17 cellular contexts compared by ENCODE assay signal in genomic region chr12:89421093-89421835, GRCh38.
DNase-seq lines count a peak whose midpoint lies in the region; ATAC-seq, FAIRE-seq and TF ChIP-seq lines count a peak whose summit lies in the region.
"Had no signal": no experiment of that assay in that cellular context is flagged by ENCODE, and none has a peak within 500 bp of the region (broad histone marks: within the 10 kb centered on the region; RNA-seq: fewer than 3 reads in every experiment).

No MANE protein-coding gene starts in this region.

- no peak for FAIRE-seq in D721Med (lab: Jason Lieb, UNC)
- FAIRE-seq: bronchial epithelial cell had no signal

- H3K27ac Mint-ChIP-seq in type B pancreatic cell, result no peak overlapping the region
- no peak overlapping the region for H3K27ac Mint-ChIP-seq in activated naive CD4-positive, alpha-beta T cell treated with anti-CD3 and anti-CD28 coated beads, Interleukin-2, amount 10 ng/mL, durations not matched to agents 7 days and 5 days
- H3K27ac Mint-ChIP-seq: activated naive CD8-positive, alpha-beta T cell treated with anti-CD3 and anti-CD28 coated beads, Interleukin-2, amount 10 ng/mL, durations not matched to agents 7 days and 5 days had no signal

- H3K9me3 ChIP-seq in left ventricle myocardium inferior (replicated peaks), result no peaks in the 10 kb centered on the region
- H3K9me3 ChIP-seq in Panc1 (ENCODE audit: control insufficient read depth, insufficient read depth, low read depth, low read length), result no peaks in the 10 kb centered on the region
- H3K9me3 ChIP-seq: left lung had no signal

- H3K9me3 Mint-ChIP-seq in type B pancreatic cell, result no peaks in the 10 kb centered on the region
- H3K9me3 Mint-ChIP-seq in activated naive CD4-positive, alpha-beta T cell treated with anti-CD3 and anti-CD28 coated beads, Interleukin-2, amount 10 ng/mL, durations not matched to agents 7 days and 5 days, result no peaks in the 10 kb centered on the region
- H3K9me3 Mint-ChIP-seq: activated naive CD8-positive, alpha-beta T cell treated with anti-CD3 and anti-CD28 coated beads, Interleukin-2, amount 10 ng/mL, durations not matched to agents 7 days and 5 days had no signal

- CTCF ChIA-PET in Panc1 (lab: Charles Lee), result no interaction called here
- CTCF ChIA-PET in activated naive CD4-positive, alpha-beta T cell treated with anti-CD3 and anti-CD28 coated beads, Interleukin-2, amount 10 ng/mL, durations not matched to agents 7 days and 5 days (lab: Charles Lee), result no interaction called here

- in situ Hi-C loops in Panc1 (cut with HindIII; ENCODE audit: low pct_unique_long_range_greater_than_20kb, low sequenced_read_pairs), result no loop called here

- no peaks in the 10 kb centered on the region for H3K27me3 Mint-ChIP-seq in type B pancreatic cell
- H3K27me3 Mint-ChIP-seq in activated naive CD4-positive, alpha-beta T cell treated with anti-CD3 and anti-CD28 coated beads, Interleukin-2, amount 10 ng/mL, durations not matched to agents 7 days and 5 days, result no peaks in the 10 kb centered on the region
- H3K27me3 Mint-ChIP-seq: activated naive CD8-positive, alpha-beta T cell treated with anti-CD3 and anti-CD28 coated beads, Interleukin-2, amount 10 ng/mL, durations not matched to agents 7 days and 5 days; naive thymus-derived CD4-positive, alpha-beta T cell had no signal

- no peak overlapping the region for H3K4me3 Mint-ChIP-seq in type B pancreatic cell
- H3K4me3 Mint-ChIP-seq in activated naive CD4-positive, alpha-beta T cell treated with anti-CD3 and anti-CD28 coated beads, Interleukin-2, amount 10 ng/mL, durations not matched to agents 7 days and 5 days, result no peak overlapping the region
- H3K4me3 Mint-ChIP-seq: activated naive CD8-positive, alpha-beta T cell treated with anti-CD3 and anti-CD28 coated beads, Interleukin-2, amount 10 ng/mL, durations not matched to agents 7 days and 5 days; naive thymus-derived CD4-positive, alpha-beta T cell had no signal

- DNase-seq in left ventricle myocardium inferior (no peak), left ventricle myocardium superior (no peak), Panc1 (ENCODE audit: low read depth, low spot score) (no peak), kidney epithelial cell (ENCODE audit: low read depth) (no peak), type B pancreatic cell (ENCODE audit: extremely low spot score, unreplicated experiment) (no peak), D721Med (ENCODE audit: insufficient read length, low spot score) (no peak)
- no peak for DNase-seq in activated naive CD4-positive, alpha-beta T cell treated with anti-CD3 and anti-CD28 coated beads, Interleukin-2, amount 10 ng/mL, durations not matched to agents 7 days and 5 days
- DNase-seq: activated CD4-positive, alpha-beta T cell treated with anti-CD3 and anti-CD28 coated beads for 4 hours; activated naive CD8-positive, alpha-beta T cell treated with anti-CD3 and anti-CD28 coated beads, Interleukin-2, amount 10 ng/mL, durations not matched to agents 7 days and 5 days; effector CD8-positive, alpha-beta T cell; left lung; naive thymus-derived CD4-positive, alpha-beta T cell; NCI-H1930; NCI-H774; T-helper 2 cell had no signal

- H3K36me3 Mint-ChIP-seq in type B pancreatic cell, result peaks cover 10% of the 10 kb centered on the region
- H3K36me3 Mint-ChIP-seq in activated naive CD4-positive, alpha-beta T cell treated with anti-CD3 and anti-CD28 coated beads, Interleukin-2, amount 10 ng/mL, durations not matched to agents 7 days and 5 days, result peaks cover 43% of the 10 kb centered on the region

- ATAC-seq in left ventricle myocardium superior (no peak), Panc1 (no peak), GM19035 (IDR thresholded peaks at IDR 0.05; ENCODE audit: unreplicated experiment) (no peak)
- ATAC-seq: left lung; naive thymus-derived CD4-positive, alpha-beta T cell had no signal

- TF ChIP-seq CTCF in left ventricle myocardium inferior (IDR thresholded peaks at IDR 0.05; ENCODE audit: borderline replicate concordance) (peak; percentile 35), Panc1 (IDR thresholded peaks at IDR 0.05) (peak; percentile 22; the same call in 1 of the 2 replicates), kidney epithelial cell (IDR thresholded peaks at IDR 0.05; ENCODE audit: insufficient read depth, low read length, poor library complexity, severe bottlenecking) (peak; percentile 19), type B pancreatic cell (conservative IDR thresholded peaks at IDR 0.05) (peak; percentile 45), D721Med (IDR thresholded peaks at IDR 0.05; ENCODE audit: insufficient read depth, missing control alignments) (no peak)

- H3K4me3 ChIP-seq in left ventricle myocardium inferior, result no peak overlapping the region
- no peak overlapping the region for H3K4me3 ChIP-seq in Panc1 (ENCODE audit: low read depth in 2 of 2, low read length in 2 of 2)
- H3K4me3 ChIP-seq in kidney epithelial cell (ENCODE audit: low read depth, low read length), result no peak overlapping the region
- H3K4me3 ChIP-seq: left lung had no signal

- POLR2A ChIA-PET in Panc1 (lab: Charles Lee), result no interaction called here

- H3K4me1 ChIP-seq in left ventricle myocardium inferior, result no peaks in the 10 kb centered on the region
- H3K4me1 ChIP-seq in Panc1 (ENCODE audit: control insufficient read depth, insufficient read depth, low read length), result no peaks in the 10 kb centered on the region

- H3K27ac ChIP-seq in left ventricle myocardium inferior (replicated peaks) (no peak overlapping the region), Panc1 (ENCODE audit: low read length) (no peak overlapping the region)
- H3K27ac ChIP-seq: left lung had no signal

- H3K27me3 ChIP-seq in left ventricle myocardium inferior (ENCODE audit: low read depth), result no peaks in the 10 kb centered on the region
- no peaks in the 10 kb centered on the region for H3K27me3 ChIP-seq in Panc1 (ENCODE audit: control insufficient read depth, insufficient read depth, low read length)
- no peaks in the 10 kb centered on the region for H3K27me3 ChIP-seq in kidney epithelial cell (ENCODE audit: control insufficient read depth, insufficient read depth, low read length)
- H3K27me3 ChIP-seq: left lung had no signal

- peaks cover 9% of the 10 kb centered on the region for H3K4me1 Mint-ChIP-seq in type B pancreatic cell (ENCODE audit: unreplicated experiment)
- H3K4me1 Mint-ChIP-seq in activated naive CD4-positive, alpha-beta T cell treated with anti-CD3 and anti-CD28 coated beads, Interleukin-2, amount 10 ng/mL, durations not matched to agents 7 days and 5 days, result peaks cover 10% of the 10 kb centered on the region

- H3K36me3 ChIP-seq in left ventricle myocardium inferior, result peaks cover 7% of the 10 kb centered on the region
- H3K36me3 ChIP-seq in Panc1 (ENCODE audit: control insufficient read depth, insufficient read depth, low read length), result no peaks in the 10 kb centered on the region
- no peaks in the 10 kb centered on the region for H3K36me3 ChIP-seq in kidney epithelial cell (ENCODE audit: control insufficient read depth, insufficient read depth, low read length)
- H3K36me3 ChIP-seq: left lung had no signal

- intact Hi-C loops in left ventricle myocardium inferior (cut with micrococcal nuclease), result no loop called here
- intact Hi-C loops in left ventricle myocardium superior (cut with micrococcal nuclease), result no loop called here
- intact Hi-C loops in Panc1 (cut with micrococcal nuclease; ENCODE audit: unreplicated experiment), result no loop called here

- BruUV-seq in Panc1 (replicated peaks; lab: Mats Ljungman, UMichigan), result no TSS peak
